ENCODE assay signal across 25 cellular contexts in the genomic region with DNA sequence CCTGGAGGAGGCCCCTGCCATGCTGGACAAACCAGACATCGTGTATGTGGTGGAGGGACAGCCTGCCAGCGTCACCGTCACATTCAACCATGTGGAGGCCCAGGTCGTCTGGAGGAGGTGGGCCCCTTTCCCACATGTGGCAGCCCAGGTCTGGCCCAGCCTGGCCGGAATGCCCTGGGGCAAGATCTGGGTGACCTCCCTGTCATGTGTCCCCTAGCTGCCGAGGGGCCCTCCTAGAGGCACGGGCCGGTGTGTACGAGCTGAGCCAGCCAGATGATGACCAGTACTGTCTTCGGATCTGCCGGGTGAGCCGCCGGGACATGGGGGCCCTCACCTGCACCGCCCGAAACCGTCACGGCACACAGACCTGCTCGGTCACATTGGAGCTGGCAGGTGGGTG. TPM values are rescaled to one million over a fixed set of nuclear protein-coding genes. Genes with fewer than 3 reads are reported as not detected.
"Had no signal": no experiment of that assay in that cellular context is flagged by ENCODE, and none has a peak within 500 bp of the region (broad histone marks: within the 10 kb centered on the region; RNA-seq: fewer than 3 reads in every experiment).

No MANE protein-coding gene starts in this region.

- H3K36me3 ChIP-seq: esophagus squamous epithelium, ovary, uterus had no signal

- H3K27me3 ChIP-seq: ovary, testis, uterus had no signal

- ATAC-seq: left ventricle myocardium superior had no signal

- H3K9me3 ChIP-seq: esophagus squamous epithelium, ovary, testis, uterus had no signal

- DNase-seq: activated CD4-positive, alpha-beta T cell treated with anti-CD3 and anti-CD28 coated beads for 48 hours; activated CD4-positive, alpha-beta T cell treated with anti-CD3 and anti-CD28 coated beads, Interleukin-2, amount 50 U/mL, for 48 hours; activated CD8-positive, alpha-beta memory T cell treated with anti-CD3 and anti-CD28 coated beads for 24 hours; activated effector memory CD4-positive, alpha-beta T cell treated with Interleukin-2 at 50 U/mL for 16 hours; activated naive CD4-positive, alpha-beta T cell treated with Interleukin-2 at 50 U/mL for 16 hours; aorta; cortex of kidney; endodermal cell; esophagus squamous epithelium; foreskin melanocyte; left ventricle myocardium superior; naive B cell; nephron progenitor cell; ovary; retina; stimulated activated CD4-positive, alpha-beta T cell treated with anti-CD3 and anti-CD28 coated beads, Interleukin-2, amount 100 ng/mL, for 48 hours; stimulated activated naive CD4-positive, alpha-beta T cell treated with Interleukin-2 at 50 U/mL for 16 hours; T-helper 1 cell; testis; uterus had no signal

- H3K4me3 ChIP-seq: esophagus squamous epithelium, ovary, testis, uterus had no signal

- H3K27ac ChIP-seq: ovary, testis, uterus, VCaP had no signal

RNA-seq across cellular contexts. Expression of a gene that starts 40.8 kb away (rescaled TPM):
- total RNA-seq: esophagus squamous epithelium, left ventricle myocardium superior, lung microvascular endothelial cell, mucosa of gallbladder, skeletal muscle tissue had no signal

RNA-seq across cellular contexts. Expression of a gene that starts 55.3 kb away (rescaled TPM):
- total RNA-seq: progenitor cell of endocrine pancreas had no signal
